ENCODE assay signal across 24 cellular contexts in the genomic region with DNA sequence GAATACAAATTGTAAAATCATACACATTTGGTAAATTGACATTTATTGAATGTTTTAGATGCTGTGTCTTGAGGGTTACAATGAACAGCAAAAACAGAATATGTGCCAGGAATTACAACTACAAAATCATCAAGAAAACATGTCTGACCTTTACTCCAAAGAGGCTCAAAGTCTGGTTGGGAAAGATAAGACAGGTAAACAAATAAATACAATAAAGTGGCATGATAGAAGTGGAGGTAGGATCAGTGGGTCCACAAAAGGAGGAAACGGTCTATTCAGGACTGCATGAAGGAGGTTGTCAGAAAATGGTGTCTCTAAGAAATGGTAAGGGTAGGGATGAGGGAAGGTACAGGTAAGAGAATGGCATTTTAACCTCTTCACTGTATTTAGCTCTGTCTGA. TPM values are rescaled to one million over a fixed set of nuclear protein-coding genes. Genes with fewer than 3 reads are reported as not detected.
A peak's percentile ranks its signal among the peaks of the same experiment; 100 is the strongest.
DNase-seq lines count a peak whose midpoint lies in the region; ATAC-seq, FAIRE-seq and TF ChIP-seq lines count a peak whose summit lies in the region.
"Had no signal": no experiment of that assay in that cellular context is flagged by ENCODE, and none has a peak within 500 bp of the region (broad histone marks: within the 10 kb centered on the region; RNA-seq: fewer than 3 reads in every experiment).

No MANE protein-coding gene starts in this region.

- in situ Hi-C loops in HepG2 (cut with HindIII; ENCODE audit: extremely low pct_ligation_motif_present, low pct_unique_long_range_greater_than_20kb): no loop called here

- DNase-seq in right lobe of liver (no peak), HepG2 (ENCODE audit: low spot score) (no peak), endodermal cell (no peak), upper lobe of right lung (no peak), GM19238 (ENCODE audit: insufficient read length, low spot score) (no peak), esophagus muscularis mucosa (ENCODE audit: extremely low spot score) (no peak)
- DNase-seq: AML-193; C1 segment of cervical spinal cord; CD8-positive, alpha-beta T cell; DMS79; H7; IMR-90; NCI-H1105; NCI-H146; NCI-H2171; NCI-H524 treated with DMSO at 0.1 percent for 48 hours; Right ventricle myocardium superior had no signal

- no peak overlapping the region for H3K9ac ChIP-seq in HepG2 (ENCODE audit: insufficient read depth, low read depth, low read length)
- no peak overlapping the region for H3K9ac ChIP-seq in endodermal cell (ENCODE audit: extremely low read depth, low read length, poor library complexity, severe bottlenecking)
- no peak overlapping the region for H3K9ac ChIP-seq in mucosa of rectum (ENCODE audit: low read depth in 1 of 2, low read length in 2 of 2)

- H3K79me2 ChIP-seq in HepG2 (ENCODE audit: insufficient read depth, low read length): no peaks in the 10 kb centered on the region

- POLR2A ChIA-PET in HepG2 (lab: Yijun Ruan, JAX): no interaction called here

- 27% methylated on average over 1 of the region's 1 CpG for WGBS in right lobe of liver (ENCODE audit: insufficient coverage, low coverage, low lambda C conversion rate, missing lambda C conversion rate)
- 10% methylated on average over 1 of the region's 1 CpG for WGBS in HepG2 (ENCODE audit: low lambda C conversion rate)
- WGBS in endodermal cell (ENCODE audit: insufficient coverage in 1 of 2, insufficient read length in 1 of 2), 2 experiments: 77 to 90% methylated on average over 1 of the region's 1 CpG
- 70% methylated on average over 1 of the region's 1 CpG for WGBS in esophagus muscularis mucosa

- no peak for FAIRE-seq in HepG2 (lab: Jason Lieb, UNC)
- FAIRE-seq: HTR-8/SVneo had no signal

- H3K4me3 ChIP-seq in right lobe of liver (no peak overlapping the region), HepG2 (replicated peaks in 1 of 3; ENCODE audit: insufficient read depth in 1 of 3, low read depth in 2 of 3, low read length in 3 of 3) (no peak overlapping the region), endodermal cell (ENCODE audit: low read length) (peak overlapping the region; percentile 37), mucosa of rectum (ENCODE audit: low read length in 2 of 2) (peak overlapping the region in 1 of 2 donors; percentile 46), upper lobe of right lung (peak overlapping the region; percentile 36), esophagus muscularis mucosa (no peak overlapping the region)

- TF ChIP-seq CTCF in right lobe of liver (IDR thresholded peaks at IDR 0.05) (no peak), HepG2 (CRISPR knock-in tag; IDR thresholded peaks at IDR 0.05) (no peak), endodermal cell (conservative IDR thresholded peaks at IDR 0.05) (no peak), upper lobe of right lung (IDR thresholded peaks at IDR 0.05) (no peak), esophagus muscularis mucosa (IDR thresholded peaks at IDR 0.05) (no peak)

- ATAC-seq in right lobe of liver (peak in 3 of 4 donors; percentile 14 to 57 (median 38)), HepG2 (no peak), upper lobe of right lung (no peak), HG03139 (IDR thresholded peaks at IDR 0.05; ENCODE audit: unreplicated experiment) (no peak)
- ATAC-seq: CD8-positive, alpha-beta T cell had no signal

- H3K27ac ChIP-seq in right lobe of liver (no peak overlapping the region), HepG2 (ENCODE audit: extremely low read length, insufficient read depth, low read length) (no peak overlapping the region), endodermal cell (ENCODE audit: low read depth, low read length) (no peak overlapping the region), mucosa of rectum (ENCODE audit: low read depth in 2 of 2, low read length in 2 of 2) (peak overlapping the region; percentile 24 to 27), upper lobe of right lung (no peak overlapping the region), esophagus muscularis mucosa (replicated peaks in 1 of 4) (no peak overlapping the region)

- no peaks in the 10 kb centered on the region for H3K36me3 Mint-ChIP-seq in endodermal cell (ENCODE audit: low read depth)
- H3K36me3 Mint-ChIP-seq: CD8-positive, alpha-beta T cell had no signal

- no peak for TF ChIP-seq EP300 in HepG2 (IDR thresholded peaks at IDR 0.05; ENCODE audit: low read depth in 2 of 2, low read length in 2 of 2)
- no peak for TF ChIP-seq EP300 in HepG2 (CRISPR knock-in tag; IDR thresholded peaks at IDR 0.05; ENCODE audit: borderline replicate concordance)
- no peak for TF ChIP-seq EP300 in esophagus muscularis mucosa (IDR thresholded peaks at IDR 0.05)

- BruUV-seq in HepG2 (replicated peaks; lab: Mats Ljungman, UMichigan): no TSS peak

- no peaks in the 10 kb centered on the region for H3K9me3 Mint-ChIP-seq in endodermal cell
- H3K9me3 Mint-ChIP-seq: CD8-positive, alpha-beta T cell had no signal

- peak overlapping the region; percentile 11 for H3K27ac Mint-ChIP-seq in endodermal cell
- H3K27ac Mint-ChIP-seq: CD8-positive, alpha-beta T cell had no signal

- H4K20me1 ChIP-seq in HepG2 (ENCODE audit: insufficient read depth, low read length): no peaks in the 10 kb centered on the region

- H3K36me3 ChIP-seq in right lobe of liver (no peaks in the 10 kb centered on the region), HepG2 (replicated peaks in 1 of 2; ENCODE audit: control insufficient read depth in 1 of 2, insufficient read depth in 2 of 2, low read length in 2 of 2) (no peaks in the 10 kb centered on the region), endodermal cell (ENCODE audit: control insufficient read depth, insufficient read depth, low read length) (no peaks in the 10 kb centered on the region), mucosa of rectum (ENCODE audit: control insufficient read depth in 2 of 2, insufficient read depth in 2 of 2, low read length in 2 of 2) (no peaks in the 10 kb centered on the region), upper lobe of right lung (no peaks in the 10 kb centered on the region), esophagus muscularis mucosa (no peaks in the 10 kb centered on the region)

- CTCF ChIA-PET in HepG2 (lab: Yijun Ruan, JAX; ENCODE audit: low intra/inter-chr PET ratio, low total read pairs): no interaction called here

- H3K27me3 ChIP-seq in right lobe of liver (no peaks in the 10 kb centered on the region), HepG2 (ENCODE audit: control insufficient read depth in 1 of 2, insufficient read depth in 2 of 2, low read length in 2 of 2) (no peaks in the 10 kb centered on the region), endodermal cell (ENCODE audit: control insufficient read depth, insufficient read depth, low read length, poor library complexity, severe bottlenecking) (peaks cover 31% of the 10 kb centered on the region), mucosa of rectum (ENCODE audit: control insufficient read depth in 2 of 2, insufficient read depth in 2 of 2, low read length in 2 of 2) (no peaks in the 10 kb centered on the region), upper lobe of right lung (no peaks in the 10 kb centered on the region), esophagus muscularis mucosa (no peaks in the 10 kb centered on the region)

- TF ChIP-seq RAD21 in HepG2 (CRISPR knock-in tag; IDR thresholded peaks at IDR 0.05): no peak

- H3K4me2 ChIP-seq in HepG2 (ENCODE audit: low read depth, low read length): no peak overlapping the region

- H3K9me3 ChIP-seq in right lobe of liver: no peaks in the 10 kb centered on the region
- H3K9me3 ChIP-seq in HepG2 (ENCODE audit: low read length): no peaks in the 10 kb centered on the region
- H3K9me3 ChIP-seq in endodermal cell (ENCODE audit: control insufficient read depth, low read length): no peaks in the 10 kb centered on the region
- H3K9me3 ChIP-seq in mucosa of rectum (ENCODE audit: control insufficient read depth in 2 of 2, low read length in 2 of 2): no peaks in the 10 kb centered on the region
- H3K9me3 ChIP-seq in upper lobe of right lung: no peaks in the 10 kb centered on the region
- H3K9me3 ChIP-seq in esophagus muscularis mucosa: no peaks in the 10 kb centered on the region

- peaks cover 92% of the 10 kb centered on the region for H3K27me3 Mint-ChIP-seq in endodermal cell (ENCODE audit: insufficient read depth)

- TF ChIP-seq POLR2A in right lobe of liver (IDR thresholded peaks at IDR 0.05) (no peak), HepG2 (IDR thresholded peaks at IDR 0.05; ENCODE audit: insufficient read depth in 1 of 2, low read depth in 2 of 2, low read length in 2 of 2) (no peak), esophagus muscularis mucosa (IDR thresholded peaks at IDR 0.05; ENCODE audit: low read depth) (no peak)

- peak overlapping the region; percentile 23 for H3K4me3 Mint-ChIP-seq in endodermal cell
- H3K4me3 Mint-ChIP-seq: CD8-positive, alpha-beta T cell had no signal

- peaks cover 44% of the 10 kb centered on the region for H3K4me1 Mint-ChIP-seq in endodermal cell

- H2AFZ ChIP-seq in HepG2 (ENCODE audit: low read length): no peak overlapping the region

- no peaks in the 10 kb centered on the region for H3K4me1 ChIP-seq in right lobe of liver
- no peaks in the 10 kb centered on the region for H3K4me1 ChIP-seq in HepG2 (ENCODE audit: insufficient read depth, low read length)
- peaks cover 13% of the 10 kb centered on the region for H3K4me1 ChIP-seq in endodermal cell (ENCODE audit: control insufficient read depth, insufficient read depth, low read length)
- peaks cover 0 to 18% of the 10 kb centered on the region in 2 donors for H3K4me1 ChIP-seq in mucosa of rectum (ENCODE audit: control insufficient read depth in 2 of 2, insufficient read depth in 2 of 2, low read length in 2 of 2)
- no peaks in the 10 kb centered on the region for H3K4me1 ChIP-seq in upper lobe of right lung
- no peaks in the 10 kb centered on the region for H3K4me1 ChIP-seq in esophagus muscularis mucosa

- intact Hi-C loops in right lobe of liver (cut with DNase I): no loop called here
- intact Hi-C loops in HepG2 (cut with micrococcal nuclease; ENCODE audit: unreplicated experiment): no loop called here
- intact Hi-C loops in upper lobe of right lung (cut with DNase I): no loop called here
- intact Hi-C loops in esophagus muscularis mucosa (cut with DNase I): no loop called here

RNA-seq across cellular contexts. Expression of gene ARHGEF38, which starts 3.8 kb away (rescaled TPM):
- total RNA-seq in right lobe of liver (under 1 TPM; 0.06 to 0.55 (median 0.15) TPM), HepG2 (2016; rRNA removed; fragmentation: Illumina TruSeq; extraction: Trizol) (not detected in 2 replicates), endodermal cell (1 to 10 TPM in 1 of 2 donors, under 1 TPM in 1; 0.51 to 2.1 TPM), upper lobe of right lung (15.5 TPM), esophagus muscularis mucosa (under 1 TPM in 1 of 4 donors, not detected in 3; 0.29 TPM)
- total RNA-seq in HepG2 (2016; cell fraction: cytosol; rRNA removed; fragmentation: Illumina TruSeq; extraction: Trizol; ENCODE audit: low read depth): not detected in 2 replicates
- not detected in 2 replicates for total RNA-seq in HepG2 (2016; cell fraction: insoluble cytoplasmic fraction; rRNA removed; fragmentation: Illumina TruSeq; extraction: Trizol)
- total RNA-seq in HepG2 (2016; cell fraction: membrane; rRNA removed; fragmentation: Illumina TruSeq; extraction: Trizol): not detected in 2 replicates
- not detected in 2 replicates for total RNA-seq in HepG2 (2016; cell fraction: nucleus; rRNA removed; fragmentation: Illumina TruSeq; extraction: Trizol)
- not detected in 2 replicates for polyA plus RNA-seq in HepG2 (2011; rRNA removed)
- not detected in 2 replicates for polyA plus RNA-seq in HepG2 (2011; cell fraction: cytosol; rRNA removed)
- not detected in 2 replicates for polyA plus RNA-seq in HepG2 (2011; cell fraction: nucleus; rRNA removed)
- polyA plus RNA-seq in HepG2 (2012): not detected in 2 replicates
- polyA plus RNA-seq in HepG2 (2016; cell fraction: cytosol; fragmentation: Illumina TruSeq; extraction: Trizol; ENCODE audit: low read depth): not detected in 2 replicates
- polyA plus RNA-seq in HepG2 (2016; cell fraction: insoluble cytoplasmic fraction; fragmentation: Illumina TruSeq; extraction: Trizol; ENCODE audit: low read depth): not detected in 2 replicates
- polyA plus RNA-seq in HepG2 (2016; cell fraction: membrane; fragmentation: Illumina TruSeq; extraction: Trizol; ENCODE audit: low read depth): not detected in 2 replicates
- polyA plus RNA-seq in HepG2 (2016; cell fraction: nucleus; fragmentation: Illumina TruSeq; extraction: Trizol; ENCODE audit: insufficient read depth, low read depth): not detected in 2 replicates
- polyA minus RNA-seq in HepG2 (2011; rRNA and poly(A)+ RNA removed; ENCODE audit: low replicate concordance): not detected in 2 replicates
- polyA minus RNA-seq in HepG2 (2011; cell fraction: cytosol; rRNA and poly(A)+ RNA removed): not detected in 2 replicates
- polyA minus RNA-seq in HepG2 (2011; cell fraction: nucleus; rRNA and poly(A)+ RNA removed): not detected in 2 replicates
- not detected for polyA plus RNA-seq in endodermal cell (2013, experiment 1 of 2)
- 0.04 TPM for polyA plus RNA-seq in endodermal cell (2013, experiment 2 of 2)
- total RNA-seq: A172; CD8-positive, alpha-beta T cell; H7; IMR-90; Right ventricle myocardium superior; RPMI7951; SK-MEL-5 had no signal
- polyA plus RNA-seq: AG04450, IMR-90 had no signal

Comparison
In these comparisons a context has a peak if more than half of its experiments do, and no peak if none do; other contexts are left out.
1. ATAC-seq: peak in right lobe of liver (3 of 4); none in HepG2 (single experiment), upper lobe of right lung (single experiment) and HG03139 (single experiment).
2. H3K27ac ChIP-seq: peak in mucosa of rectum (2 of 2); none in right lobe of liver (0 of 3), HepG2 (single experiment), endodermal cell (single experiment), upper lobe of right lung (single experiment) and esophagus muscularis mucosa (0 of 4).
3. H3K4me3 ChIP-seq: peak in endodermal cell (single experiment) and upper lobe of right lung (single experiment); none in right lobe of liver (0 of 3), HepG2 (0 of 3) and esophagus muscularis mucosa (0 of 4).